Comparison of ENCODE assay signal across 8 cellular contexts in the genomic region with DNA sequence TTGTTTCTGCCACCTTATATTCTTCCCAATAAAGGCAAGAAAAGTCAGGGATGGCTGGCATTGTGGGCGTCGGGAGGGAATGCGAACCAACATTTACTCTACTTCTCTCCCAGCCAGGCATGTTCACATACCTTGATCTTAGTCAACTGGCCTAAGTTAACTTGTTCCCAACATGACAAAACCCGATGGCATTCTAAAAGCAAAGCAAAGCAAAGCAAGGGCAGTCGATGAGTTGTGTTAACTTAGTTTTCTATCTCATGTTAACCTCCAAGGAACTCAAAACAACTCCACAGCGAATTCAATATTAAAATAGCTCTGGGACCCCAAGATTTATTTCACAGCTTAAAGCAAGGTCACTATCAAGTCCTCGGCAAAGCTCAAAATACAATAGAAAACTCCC. TPM values are rescaled to one million over a fixed set of nuclear protein-coding genes. Genes with fewer than 3 reads are reported as not detected.
DNase-seq lines count a peak whose midpoint lies in the region; ATAC-seq, FAIRE-seq and TF ChIP-seq lines count a peak whose summit lies in the region.

No MANE protein-coding gene starts in this region.

- POLR2A ChIA-PET in PC-9 (lab: Charles Lee; ENCODE audit: unreplicated experiment) (interaction anchor here (0.6 kb wide), 1 partner anchor 86 kb away, joined by 7 read pairs; no protein-coding TSS in a partner anchor), endothelial cell of umbilical vein (lab: Charles Lee) (no interaction called here)

- TF ChIP-seq POLR2A in endothelial cell of umbilical vein (IDR thresholded peaks at IDR 0.05; ENCODE audit: low read depth, low read length) = no peak
- TF ChIP-seq POLR2A in GM18505 (IDR thresholded peaks at IDR 0.05; ENCODE audit: borderline replicate concordance, extremely low read depth, insufficient read depth, insufficient read length) = no peak
- TF ChIP-seq POLR2A in body of pancreas (IDR thresholded peaks at IDR 0.05) = no peak

- H3F3A ChIP-seq in PC-9 (ENCODE audit: insufficient read depth, low read depth) = peaks cover 23% of the 10 kb centered on the region

- H3K9me1 ChIP-seq in endothelial cell of umbilical vein (replicated peaks; ENCODE audit: control insufficient read depth, extremely low read depth, insufficient read depth, low read length) = no peaks in the 10 kb centered on the region

- peaks cover 26% of the 10 kb centered on the region for H3K36me3 ChIP-seq in DND-41 (ENCODE audit: insufficient read depth, low read length)
- peaks cover 5% of the 10 kb centered on the region; the same call in 1 of the 2 replicates for H3K36me3 ChIP-seq in PC-9 (ENCODE audit: low read depth)
- H3K36me3 ChIP-seq in endothelial cell of umbilical vein (ENCODE audit: control insufficient read depth in 2 of 2, extremely low read depth in 1 of 2, insufficient read depth in 2 of 2, low read length in 2 of 2) = no peaks in the 10 kb centered on the region
- no peaks in the 10 kb centered on the region for H3K36me3 ChIP-seq in pancreas
- no peaks in the 10 kb centered on the region for H3K36me3 ChIP-seq in body of pancreas (replicated peaks in 1 of 2; ENCODE audit: insufficient read depth in 1 of 2, low read depth in 2 of 2)

- H3K9me2 ChIP-seq in PC-9 (ENCODE audit: insufficient read depth) = no peaks in the 10 kb centered on the region

- CTCF ChIA-PET in PC-9 (lab: Charles Lee) (no interaction called here), endothelial cell of umbilical vein (lab: Charles Lee) (interaction anchor here (1.4 kb wide), 1 partner anchor 87 kb away, joined by 4 read pairs; no protein-coding TSS in a partner anchor)

- H3K4me1 ChIP-seq in DND-41 (ENCODE audit: insufficient read depth, low read length) = peaks cover 55% of the 10 kb centered on the region
- peaks cover 47% of the 10 kb centered on the region for H3K4me1 ChIP-seq in PC-9 (replicated peaks; ENCODE audit: insufficient read depth)
- peaks cover 39% of the 10 kb centered on the region for H3K4me1 ChIP-seq in endothelial cell of umbilical vein (ENCODE audit: control insufficient read depth, extremely low read depth, insufficient read depth, low read length)
- peaks cover 16 to 32% (median 28%) of the 10 kb centered on the region in 3 donors for H3K4me1 ChIP-seq in pancreas
- peaks cover 40% of the 10 kb centered on the region for H3K4me1 ChIP-seq in body of pancreas

- H3K79me2 ChIP-seq in DND-41 (ENCODE audit: insufficient read depth, low read length) = peaks cover 93% of the 10 kb centered on the region
- peaks cover 83% of the 10 kb centered on the region for H3K79me2 ChIP-seq in PC-9 (ENCODE audit: low read depth)
- H3K79me2 ChIP-seq in endothelial cell of umbilical vein (ENCODE audit: control insufficient read depth, insufficient read depth, low read length) = peaks cover 89% of the 10 kb centered on the region

- no peak for DNase-seq in DND-41
- peak in 1 of 2 experiments; percentile 62 for DNase-seq in PC-9
- DNase-seq in endothelial cell of umbilical vein (ENCODE audit: low read depth, low spot score) = no peak
- DNase-seq in pancreas = no peak
- no peak for DNase-seq in HT-29 (ENCODE audit: low spot score)
- DNase-seq in body of pancreas = no peak
- DNase-seq in NCI-H1436 (lab: John Stamatoyannopoulos, UW) = no peak

- dilution Hi-C loops in endothelial cell of umbilical vein (cut with MboI; ENCODE audit: extremely low pct_ligation_motif_present, low sequenced_read_pairs) = no loop called here

- H2AFZ ChIP-seq in DND-41 (ENCODE audit: low read depth, low read length) (peak overlapping the region; percentile 93; the same call in 1 of the 2 replicates), PC-9 (peak overlapping the region; percentile 85; the same call in 1 of the 2 replicates), endothelial cell of umbilical vein (ENCODE audit: low read depth, low read length) (no peak overlapping the region)

- WGBS in pancreas, 2 donors = 24 to 31% methylated on average over 7 of the region's 7 CpGs
- 20 to 41% methylated on average over 7 of the region's 7 CpGs for WGBS in body of pancreas, 2 donors

- H3K9ac ChIP-seq in DND-41 (ENCODE audit: low read depth, low read length) (peak overlapping the region; percentile 85), endothelial cell of umbilical vein (replicated peaks; ENCODE audit: extremely low read depth, insufficient read depth, low read length) (peak overlapping the region; percentile 86)

- H3K4me3 ChIP-seq in DND-41 (ENCODE audit: low read depth in 1 of 2, low read length in 2 of 2) = peak overlapping the region; percentile 89 to 98; a peak in 3 of 4 replicates
- peak overlapping the region; percentile 73 for H3K4me3 ChIP-seq in PC-9
- peak overlapping the region; percentile 62 to 93 (median 72) for H3K4me3 ChIP-seq in endothelial cell of umbilical vein (replicated peaks in 1 of 3; ENCODE audit: insufficient read depth in 1 of 3, low read depth in 1 of 3, low read length in 3 of 3)
- H3K4me3 ChIP-seq in pancreas = peak overlapping the region; percentile 83 to 93 (median 90)
- peak overlapping the region in 1 of 2 donors; percentile 98 for H3K4me3 ChIP-seq in body of pancreas

- intact Hi-C loops in PC-9 (cut with micrococcal nuclease; ENCODE audit: unreplicated experiment) = loop anchor here (5.0 to 10.0 kb wide), 4 partner anchors 37 to 210 kb away; a partner anchor contains a TSS
- intact Hi-C loops in endothelial cell of umbilical vein (cut with micrococcal nuclease) = loop anchor here (5.0 kb wide), 3 partner anchors 112 to 227 kb away; a partner anchor contains a TSS
- intact Hi-C loops in pancreas (cut with DNase I) = no loop called here
- intact Hi-C loops in body of pancreas (cut with DNase I) = no loop called here

- H4K20me1 ChIP-seq in DND-41 (ENCODE audit: insufficient read depth, low read length) (peaks cover 60% of the 10 kb centered on the region), PC-9 (ENCODE audit: insufficient read depth) (peaks cover 6% of the 10 kb centered on the region), endothelial cell of umbilical vein (replicated peaks; ENCODE audit: control insufficient read depth, extremely low read depth, insufficient read depth, low read length) (peaks cover 19% of the 10 kb centered on the region)

- no peak for TF ChIP-seq CTCF in DND-41 (IDR thresholded peaks at IDR 0.05; ENCODE audit: borderline replicate concordance, extremely low read depth, low read length, poor library complexity, severe bottlenecking)
- no peak for TF ChIP-seq CTCF in PC-9 (conservative IDR thresholded peaks at IDR 0.05)
- no peak for TF ChIP-seq CTCF in endothelial cell of umbilical vein (IDR thresholded peaks at IDR 0.05; ENCODE audit: extremely low read depth in 1 of 2, insufficient read depth in 1 of 2, low read depth in 1 of 2, low read length in 2 of 2)
- no peak for TF ChIP-seq CTCF in pancreas (IDR thresholded peaks at IDR 0.05)
- TF ChIP-seq CTCF in body of pancreas (IDR thresholded peaks at IDR 0.05) = no peak

- BruUV-seq in PC-9 (replicated peaks; lab: Mats Ljungman, UMichigan) (no TSS peak), endothelial cell of umbilical vein (replicated peaks; lab: Mats Ljungman, UMichigan) (no TSS peak)

- ATAC-seq in DND-41 (ENCODE audit: insufficient read depth, low read depth) (no peak), pancreas (no peak), GM18505 (IDR thresholded peaks at IDR 0.05; ENCODE audit: unreplicated experiment) (no peak), body of pancreas (no peak)

- H3K4me2 ChIP-seq in DND-41 (ENCODE audit: insufficient read depth, low read length) = peak overlapping the region; percentile 92
- H3K4me2 ChIP-seq in PC-9 = peak overlapping the region; percentile 84
- H3K4me2 ChIP-seq in endothelial cell of umbilical vein (ENCODE audit: insufficient read depth, low read length) = peak overlapping the region; percentile 78

- H3K27ac ChIP-seq in DND-41 (ENCODE audit: low read length) (peak overlapping the region; percentile 75), PC-9 (peak overlapping the region; percentile 29), endothelial cell of umbilical vein (ENCODE audit: insufficient read depth, low read depth, low read length) (peak overlapping the region; percentile 57), pancreas (no peak overlapping the region), body of pancreas (peak overlapping the region in 2 of 4 donors; percentile 66 to 81)

- no peaks in the 10 kb centered on the region for H3K27me3 ChIP-seq in DND-41 (ENCODE audit: insufficient read depth, low read length, poor library complexity)
- H3K27me3 ChIP-seq in PC-9 (ENCODE audit: insufficient read depth, low read depth) = no peaks in the 10 kb centered on the region
- H3K27me3 ChIP-seq in endothelial cell of umbilical vein (ENCODE audit: control insufficient read depth in 2 of 2, insufficient read depth in 2 of 2, low read length in 2 of 2) = no peaks in the 10 kb centered on the region
- no peaks in the 10 kb centered on the region for H3K27me3 ChIP-seq in pancreas
- H3K27me3 ChIP-seq in body of pancreas = no peaks in the 10 kb centered on the region

- H3K9me3 ChIP-seq in DND-41 (ENCODE audit: insufficient read depth, low read length, severe bottlenecking) (no peaks in the 10 kb centered on the region), PC-9 (ENCODE audit: insufficient read depth, low read depth) (no peaks in the 10 kb centered on the region), endothelial cell of umbilical vein (replicated peaks; ENCODE audit: control insufficient read depth, insufficient read depth, low read length) (no peaks in the 10 kb centered on the region), pancreas (no peaks in the 10 kb centered on the region), body of pancreas (no peaks in the 10 kb centered on the region)

- FAIRE-seq in endothelial cell of umbilical vein (lab: Jason Lieb, UNC) (peak; percentile 21), pancreas (lab: Jason Lieb, UNC) (no peak)

TF ChIP-seq in endothelial cell of umbilical vein, 7 proteins besides CTCF, POLR2A, EP300 and RAD21 (continues in another document):
- no peak for TF ChIP-seq POLR2AphosphoS5 (IDR thresholded peaks at IDR 0.05; ENCODE audit: insufficient read depth, low read depth, low read length)
- TF ChIP-seq FOS (IDR thresholded peaks at IDR 0.05; ENCODE audit: borderline replicate concordance, insufficient read depth, low read length) = no peak
- TF ChIP-seq EZH2 (IDR thresholded peaks at IDR 0.05; ENCODE audit: borderline replicate concordance, low read depth, low read length, severe bottlenecking) = no peak

RNA-seq across cellular contexts. Expression of a gene that starts 1.2 kb away (rescaled TPM):
- total RNA-seq in PC-9 (2021) (54.9 and 69.5 TPM in 2 replicates), endothelial cell of umbilical vein (99.3 and 107 TPM in 2 replicates), pancreas (10 to 100 TPM; 24.7 to 41.7 (median 29.9) TPM), body of pancreas (10 to 100 TPM in 1 of 2 donors, 1 to 10 TPM in 1; 9.6 to 18.9 TPM)
- polyA plus RNA-seq in endothelial cell of umbilical vein (38.9 and 61.5 TPM in 2 replicates), pancreas (10 to 100 TPM; 10.6 to 14.9 TPM)
- polyA plus RNA-seq in endothelial cell of umbilical vein (2011; cell fraction: cytosol; rRNA removed) = 43.8 and 59.1 TPM in 2 replicates
- 34.9 and 37.5 TPM in 2 replicates for polyA plus RNA-seq in endothelial cell of umbilical vein (2011; cell fraction: nucleus; rRNA removed)
- polyA plus RNA-seq in endothelial cell of umbilical vein (2012) = 110 and 111 TPM in 2 replicates
- 181 and 235 TPM in 2 replicates for polyA minus RNA-seq in endothelial cell of umbilical vein
- polyA minus RNA-seq in endothelial cell of umbilical vein (2011; cell fraction: cytosol; rRNA and poly(A)+ RNA removed) = 12.6 TPM
- 37.8 and 59.1 TPM in 2 replicates for polyA minus RNA-seq in endothelial cell of umbilical vein (2011; cell fraction: nucleus; rRNA and poly(A)+ RNA removed)
- total RNA-seq in HT-29 (2014; rRNA removed; shearing (Covaris generic)) = 28.4 and 33.1 TPM in 2 replicates

Comparison
In these comparisons a context has a peak if more than half of its experiments do, and no peak if none do; other contexts are left out.
1. H3K27ac ChIP-seq: peak in DND-41 (single experiment), PC-9 (single experiment) and endothelial cell of umbilical vein (single experiment); none in pancreas (0 of 4).
2. intact Hi-C loops: an anchor here in PC-9 (5.0 to 10.0 kb wide) and endothelial cell of umbilical vein (5.0 kb wide); none called in pancreas and body of pancreas.
3. Peak in every context shown above with its lines, with median percentiles within 50 percentile points of each other: H3K4me2 ChIP-seq.